In the genomic region with DNA sequence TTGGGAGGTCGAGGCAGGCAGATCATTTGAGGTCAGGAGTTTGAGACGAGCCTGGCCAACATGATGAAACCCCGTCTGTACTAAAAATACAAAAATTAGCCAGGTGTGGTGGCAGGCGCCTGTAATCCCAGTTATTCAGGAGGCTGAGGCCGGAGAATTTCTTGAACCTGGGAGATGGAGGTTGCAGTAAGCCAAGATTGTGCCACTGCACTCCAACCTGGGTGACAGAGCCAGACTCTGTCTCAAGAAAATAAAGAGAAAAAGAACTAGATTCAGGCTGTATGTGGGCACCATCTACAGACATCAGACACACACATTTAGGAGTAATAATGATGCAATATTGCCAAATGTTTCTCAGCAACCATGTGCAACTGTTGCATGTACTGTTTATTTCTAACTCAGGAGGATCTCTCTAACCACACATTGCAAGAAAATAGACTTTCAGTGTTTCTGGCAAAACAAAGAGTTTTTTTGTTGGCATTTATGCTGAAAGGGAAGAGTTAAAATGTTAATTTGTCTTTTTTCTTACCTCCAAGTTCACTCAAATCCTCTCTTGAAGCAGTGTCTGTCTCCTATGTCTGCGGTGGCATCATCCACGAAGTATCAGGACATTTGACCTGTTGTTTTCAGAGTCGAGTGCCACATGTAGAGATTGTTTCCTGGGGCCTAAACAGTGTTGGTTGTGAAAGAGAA, we compare ENCODE assay signal across 1 cellular context.
TF ChIP-seq lines count a peak whose summit lies in the region.

No MANE protein-coding gene starts in this region.

TF ChIP-seq in GM23338, 12 proteins besides CTCF, POLR2A, EP300 and RAD21 (continued from another document):
- TF ChIP-seq, protein P1, sequence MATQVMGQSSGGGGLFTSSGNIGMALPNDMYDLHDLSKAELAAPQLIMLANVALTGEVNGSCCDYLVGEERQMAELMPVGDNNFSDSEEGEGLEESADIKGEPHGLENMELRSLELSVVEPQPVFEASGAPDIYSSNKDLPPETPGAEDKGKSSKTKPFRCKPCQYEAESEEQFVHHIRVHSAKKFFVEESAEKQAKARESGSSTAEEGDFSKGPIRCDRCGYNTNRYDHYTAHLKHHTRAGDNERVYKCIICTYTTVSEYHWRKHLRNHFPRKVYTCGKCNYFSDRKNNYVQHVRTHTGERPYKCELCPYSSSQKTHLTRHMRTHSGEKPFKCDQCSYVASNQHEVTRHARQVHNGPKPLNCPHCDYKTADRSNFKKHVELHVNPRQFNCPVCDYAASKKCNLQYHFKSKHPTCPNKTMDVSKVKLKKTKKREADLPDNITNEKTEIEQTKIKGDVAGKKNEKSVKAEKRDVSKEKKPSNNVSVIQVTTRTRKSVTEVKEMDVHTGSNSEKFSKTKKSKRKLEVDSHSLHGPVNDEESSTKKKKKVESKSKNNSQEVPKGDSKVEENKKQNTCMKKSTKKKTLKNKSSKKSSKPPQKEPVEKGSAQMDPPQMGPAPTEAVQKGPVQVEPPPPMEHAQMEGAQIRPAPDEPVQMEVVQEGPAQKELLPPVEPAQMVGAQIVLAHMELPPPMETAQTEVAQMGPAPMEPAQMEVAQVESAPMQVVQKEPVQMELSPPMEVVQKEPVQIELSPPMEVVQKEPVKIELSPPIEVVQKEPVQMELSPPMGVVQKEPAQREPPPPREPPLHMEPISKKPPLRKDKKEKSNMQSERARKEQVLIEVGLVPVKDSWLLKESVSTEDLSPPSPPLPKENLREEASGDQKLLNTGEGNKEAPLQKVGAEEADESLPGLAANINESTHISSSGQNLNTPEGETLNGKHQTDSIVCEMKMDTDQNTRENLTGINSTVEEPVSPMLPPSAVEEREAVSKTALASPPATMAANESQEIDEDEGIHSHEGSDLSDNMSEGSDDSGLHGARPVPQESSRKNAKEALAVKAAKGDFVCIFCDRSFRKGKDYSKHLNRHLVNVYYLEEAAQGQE (IDR thresholded peaks at IDR 0.05; ENCODE audit: unreplicated experiment): no peak
- TF ChIP-seq, protein P2, sequence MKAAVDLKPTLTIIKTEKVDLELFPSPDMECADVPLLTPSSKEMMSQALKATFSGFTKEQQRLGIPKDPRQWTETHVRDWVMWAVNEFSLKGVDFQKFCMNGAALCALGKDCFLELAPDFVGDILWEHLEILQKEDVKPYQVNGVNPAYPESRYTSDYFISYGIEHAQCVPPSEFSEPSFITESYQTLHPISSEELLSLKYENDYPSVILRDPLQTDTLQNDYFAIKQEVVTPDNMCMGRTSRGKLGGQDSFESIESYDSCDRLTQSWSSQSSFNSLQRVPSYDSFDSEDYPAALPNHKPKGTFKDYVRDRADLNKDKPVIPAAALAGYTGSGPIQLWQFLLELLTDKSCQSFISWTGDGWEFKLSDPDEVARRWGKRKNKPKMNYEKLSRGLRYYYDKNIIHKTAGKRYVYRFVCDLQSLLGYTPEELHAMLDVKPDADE (IDR thresholded peaks at IDR 0.05): no peak
- no peak for TF ChIP-seq NANOG (IDR thresholded peaks at IDR 0.05; ENCODE audit: borderline replicate concordance)
- TF ChIP-seq CREB1 (CRISPR knock-in tag; IDR thresholded peaks at IDR 0.05; ENCODE audit: low read depth): no peak
- no peak for TF ChIP-seq POLR2AphosphoS5 (IDR thresholded peaks at IDR 0.05; ENCODE audit: low read depth)
- no peak for TF ChIP-seq EZH2 (IDR thresholded peaks at IDR 0.05; ENCODE audit: low read depth, unreplicated experiment)
- TF ChIP-seq STAT1 (IDR thresholded peaks at IDR 0.05; ENCODE audit: unreplicated experiment): no peak
- TF ChIP-seq EZH2phosphoT487 (IDR thresholded peaks at IDR 0.05; ENCODE audit: unreplicated experiment): no peak
